ENCODE assay signal across 9 cellular contexts in genomic region chr10:59894114-59894513, GRCh38. TPM values are rescaled to one million over a fixed set of nuclear protein-coding genes. Genes with fewer than 3 reads are reported as not detected.
A peak's percentile ranks its signal among the peaks of the same experiment; 100 is the strongest.
DNase-seq lines count a peak whose midpoint lies in the region; ATAC-seq and TF ChIP-seq lines count a peak whose summit lies in the region.
"Had no signal": no experiment of that assay in that cellular context is flagged by ENCODE, and none has a peak within 500 bp of the region (broad histone marks: within the 10 kb centered on the region; RNA-seq: fewer than 3 reads in every experiment).

No MANE protein-coding gene starts in this region.

- H3K4me1 Mint-ChIP-seq in CD14-positive monocyte (peaks cover 64% of the 10 kb centered on the region), osteocyte (ENCODE audit: unreplicated experiment) (peaks cover 12% of the 10 kb centered on the region)

- TF ChIP-seq CTCF in CD14-positive monocyte (IDR thresholded peaks at IDR 0.05) (no peak), fibroblast of the aortic adventitia (IDR thresholded peaks at IDR 0.05; ENCODE audit: insufficient read depth, low read length) (peak; percentile 7), osteocyte (IDR thresholded peaks at IDR 0.05) (no peak)

- H3K9me3 Mint-ChIP-seq in CD14-positive monocyte (no peaks in the 10 kb centered on the region), osteocyte (ENCODE audit: unreplicated experiment) (no peaks in the 10 kb centered on the region)

- no peak overlapping the region for H3K4me3 Mint-ChIP-seq in CD14-positive monocyte
- no peak overlapping the region for H3K4me3 Mint-ChIP-seq in osteocyte (ENCODE audit: unreplicated experiment)

- H3K27ac Mint-ChIP-seq in CD14-positive monocyte = peak overlapping the region in 6 of 7 donors; percentile 33 to 77 (median 64)
- H3K27ac Mint-ChIP-seq in osteocyte (ENCODE audit: unreplicated experiment) = peak overlapping the region; percentile 34

- intact Hi-C loops in CD14-positive monocyte (cut with micrococcal nuclease) = no loop called here

- CTCF ChIA-PET in HEK293T (lab: Yijun Ruan, JAX) = no interaction called here

- no peak overlapping the region for H3K4me3 ChIP-seq in fibroblast of the aortic adventitia (ENCODE audit: low read depth, low read length)

- DNase-seq in CD14-positive monocyte (ENCODE audit: low spot score) (no peak), RPMI7951 (ENCODE audit: low read depth) (peak; percentile 29), fibroblast of the aortic adventitia (ENCODE audit: low read depth) (peak; percentile 88), osteocyte (ENCODE audit: extremely low spot score, unreplicated experiment) (no peak), HEK293T (ENCODE audit: extremely low spot score) (no peak)
- DNase-seq in effector CD8-positive, alpha-beta T cell (lab: John Stamatoyannopoulos, UW) = no peak
- DNase-seq: stimulated activated naive CD4-positive, alpha-beta T cell had no signal

- no peaks in the 10 kb centered on the region for H3K27me3 Mint-ChIP-seq in CD14-positive monocyte (ENCODE audit: low read depth in 3 of 3)
- H3K27me3 Mint-ChIP-seq in osteocyte (ENCODE audit: unreplicated experiment) = no peaks in the 10 kb centered on the region

- POLR2A ChIA-PET in HEK293T (lab: Yijun Ruan, JAX) = no interaction called here

- H3K36me3 Mint-ChIP-seq in CD14-positive monocyte (peaks cover 10 to 16% of the 10 kb centered on the region in 2 donors), osteocyte (ENCODE audit: unreplicated experiment) (peaks cover 7% of the 10 kb centered on the region)

- ATAC-seq in HG02678 (IDR thresholded peaks at IDR 0.05; ENCODE audit: unreplicated experiment) (no peak), GM19397 (IDR thresholded peaks at IDR 0.05; ENCODE audit: unreplicated experiment) (no peak)

TF ChIP-seq in HEK293T, 16 proteins besides CTCF, POLR2A, EP300 and RAD21:
- TF ChIP-seq FOXK2 (IDR thresholded peaks at IDR 0.05) = no peak
- TF ChIP-seq ZNF384 (IDR thresholded peaks at IDR 0.05) = no peak
- no peak for TF ChIP-seq HDGF (IDR thresholded peaks at IDR 0.05; ENCODE audit: borderline replicate concordance)
- TF ChIP-seq TARDBP (IDR thresholded peaks at IDR 0.05) = no peak
- TF ChIP-seq BHLHE40 (IDR thresholded peaks at IDR 0.05; ENCODE audit: borderline replicate concordance) = no peak
- TF ChIP-seq PKNOX1 (IDR thresholded peaks at IDR 0.05) = no peak
- no peak for TF ChIP-seq FOXA1 (IDR thresholded peaks at IDR 0.05)
- no peak for TF ChIP-seq ARNT (IDR thresholded peaks at IDR 0.05)
- no peak for TF ChIP-seq SP1 (IDR thresholded peaks at IDR 0.05)
- TF ChIP-seq SUZ12 (IDR thresholded peaks at IDR 0.05) = no peak
- no peak for TF ChIP-seq L3MBTL2 (conservative IDR thresholded peaks at IDR 0.05)
- TF ChIP-seq LEF1 (IDR thresholded peaks at IDR 0.05; ENCODE audit: borderline replicate concordance) = no peak
- no peak for TF ChIP-seq FOXM1 (IDR thresholded peaks at IDR 0.05; ENCODE audit: borderline replicate concordance)
- TF ChIP-seq CTBP1 (IDR thresholded peaks at IDR 0.05; ENCODE audit: borderline replicate concordance) = no peak

RNA-seq across cellular contexts. Expression of gene CCDC6, which starts 12.2 kb away (rescaled TPM):
- 1 to 10 TPM; 4.2 to 6.2 TPM for polyA plus RNA-seq in CD14-positive monocyte
- 11.4 and 13.2 TPM in 2 replicates for total RNA-seq in RPMI7951 (2014; rRNA removed; shearing (Covaris generic))
- total RNA-seq in fibroblast of the aortic adventitia (ENCODE audit: low replicate concordance) = 27.3 and 44.1 TPM in 2 replicates
- 37.6 and 38.0 TPM in 2 replicates for total RNA-seq in osteocyte

Comparison
In these comparisons a context has a peak if more than half of its experiments do, and no peak if none do; other contexts are left out.
1. DNase-seq: peak in RPMI7951 (single experiment) and fibroblast of the aortic adventitia (single experiment); none in CD14-positive monocyte (single experiment), osteocyte (single experiment), effector CD8-positive, alpha-beta T cell (single experiment) and HEK293T (single experiment).